Comparison of ENCODE assay signal across 8 cellular contexts in genomic region chr3:179323197-179323901, GRCh38. TPM values are rescaled to one million over a fixed set of nuclear protein-coding genes. Genes with fewer than 3 reads are reported as not detected.
DNase-seq lines count a peak whose midpoint lies in the region; ATAC-seq, FAIRE-seq and TF ChIP-seq lines count a peak whose summit lies in the region.

No MANE protein-coding gene starts in this region.

- H3K9me1 ChIP-seq in endothelial cell of umbilical vein (replicated peaks; ENCODE audit: control insufficient read depth, extremely low read depth, insufficient read depth, low read length) = no peaks in the 10 kb centered on the region

- DNase-seq in NOMO-1 (lab: John Stamatoyannopoulos, UW; ENCODE audit: unreplicated experiment in 2 of 2) = peak; percentile 50 to 70
- peak; percentile 81 for DNase-seq in activated CD8-positive, alpha-beta memory T cell treated with anti-CD3 and anti-CD28 coated beads, Interleukin-2, amount 50 U/mL, for 48 hours
- peak; percentile 74 for DNase-seq in endothelial cell of umbilical vein (ENCODE audit: low read depth, low spot score)
- peak; percentile 31 for DNase-seq in middle frontal gyrus (ENCODE audit: extremely low spot score, low spot score)
- peak; percentile 24 to 29 for DNase-seq in stimulated activated CD8-positive, alpha-beta memory T cell treated with anti-CD3 and anti-CD28 coated beads, Interleukin-2, amount 100 ng/mL, for 1 hour (ENCODE audit: low read depth in 2 of 2)

- no peaks in the 10 kb centered on the region for H3K27me3 ChIP-seq in endothelial cell of umbilical vein (ENCODE audit: control insufficient read depth in 2 of 2, insufficient read depth in 2 of 2, low read length in 2 of 2)

- intact Hi-C loops in endothelial cell of umbilical vein (cut with micrococcal nuclease) = loop anchor here (1.0 to 2.0 kb wide), 3 partner anchors 24 to 239 kb away; partner anchors contain the start of genes ACTL6A, GNB4 and MFN1

- dilution Hi-C loops in endothelial cell of umbilical vein (cut with MboI; ENCODE audit: extremely low pct_ligation_motif_present, low sequenced_read_pairs) = no loop called here

- H3K4me2 ChIP-seq in endothelial cell of umbilical vein (ENCODE audit: insufficient read depth, low read length) = peak overlapping the region; percentile 99

- H3K36me3 ChIP-seq in endothelial cell of umbilical vein (ENCODE audit: control insufficient read depth in 2 of 2, extremely low read depth in 1 of 2, insufficient read depth in 2 of 2, low read length in 2 of 2) = peaks cover 0 to 4% of the 10 kb centered on the region in 2 experiments

- H3K79me2 ChIP-seq in endothelial cell of umbilical vein (ENCODE audit: control insufficient read depth, insufficient read depth, low read length) = peaks cover 46% of the 10 kb centered on the region

- H3K4me1 ChIP-seq in endothelial cell of umbilical vein (ENCODE audit: control insufficient read depth, extremely low read depth, insufficient read depth, low read length) = peaks cover 19% of the 10 kb centered on the region

- peak overlapping the region; percentile 70 to 90 (median 87) for H3K4me3 ChIP-seq in endothelial cell of umbilical vein (replicated peaks in 1 of 3; ENCODE audit: insufficient read depth in 1 of 3, low read depth in 1 of 3, low read length in 3 of 3)

- POLR2A ChIA-PET in endothelial cell of umbilical vein (lab: Charles Lee) = interaction anchor here (0.6 kb wide), 1 partner anchor 176 kb away, joined by 3 read pairs; no protein-coding TSS in a partner anchor

- H3K27ac ChIP-seq in C4-2B (peak overlapping the region; percentile 95), endothelial cell of umbilical vein (ENCODE audit: insufficient read depth, low read depth, low read length) (peak overlapping the region; percentile 74)

- ATAC-seq in GM19351 (IDR thresholded peaks at IDR 0.05; ENCODE audit: unreplicated experiment) = peak; percentile 38
- ATAC-seq in HG03442 (IDR thresholded peaks at IDR 0.05; ENCODE audit: unreplicated experiment) = peak; percentile 34

- no peaks in the 10 kb centered on the region for H4K20me1 ChIP-seq in endothelial cell of umbilical vein (replicated peaks; ENCODE audit: control insufficient read depth, extremely low read depth, insufficient read depth, low read length)

- peak overlapping the region; percentile 94 for H3K9ac ChIP-seq in endothelial cell of umbilical vein (replicated peaks; ENCODE audit: extremely low read depth, insufficient read depth, low read length)

- TF ChIP-seq POLR2A in endothelial cell of umbilical vein (IDR thresholded peaks at IDR 0.05; ENCODE audit: low read depth, low read length) = peak; percentile 29

- CTCF ChIA-PET in endothelial cell of umbilical vein (lab: Charles Lee) = interaction anchor here (1.0 to 1.3 kb wide), 3 partner anchors 24 to 292 kb away, joined by 4 to 9 read pairs (median 5); partner anchors contain the start of genes ACTL6A and MFN1

- no peaks in the 10 kb centered on the region for H3K9me3 ChIP-seq in endothelial cell of umbilical vein (replicated peaks; ENCODE audit: control insufficient read depth, insufficient read depth, low read length)

- TF ChIP-seq CTCF in C4-2B (conservative IDR thresholded peaks at IDR 0.05) (no peak), endothelial cell of umbilical vein (IDR thresholded peaks at IDR 0.05; ENCODE audit: extremely low read depth in 1 of 2, insufficient read depth in 1 of 2, low read depth in 1 of 2, low read length in 2 of 2) (no peak)

- H2AFZ ChIP-seq in endothelial cell of umbilical vein (ENCODE audit: low read depth, low read length) = peak overlapping the region; percentile 66

- BruUV-seq in endothelial cell of umbilical vein (replicated peaks; lab: Mats Ljungman, UMichigan) = no TSS peak

- FAIRE-seq in endothelial cell of umbilical vein (lab: Jason Lieb, UNC) = no peak

TF ChIP-seq in endothelial cell of umbilical vein, 7 proteins besides CTCF, POLR2A, EP300 and RAD21:
- no peak for TF ChIP-seq POLR2AphosphoS5 (IDR thresholded peaks at IDR 0.05; ENCODE audit: insufficient read depth, low read depth, low read length)
- no peak for TF ChIP-seq EZH2 (IDR thresholded peaks at IDR 0.05; ENCODE audit: borderline replicate concordance, low read depth, low read length, severe bottlenecking)
- no peak for TF ChIP-seq JUN (IDR thresholded peaks at IDR 0.05; ENCODE audit: borderline replicate concordance, insufficient read depth, insufficient read length, low read depth)
- TF ChIP-seq GATA2 (IDR thresholded peaks at IDR 0.05; ENCODE audit: insufficient read depth, insufficient read length, low read depth, low read length) = no peak
- no peak for TF ChIP-seq FOS (IDR thresholded peaks at IDR 0.05; ENCODE audit: borderline replicate concordance, insufficient read depth, low read length)
- TF ChIP-seq MAX (IDR thresholded peaks at IDR 0.05; ENCODE audit: insufficient read depth, insufficient read length) = no peak
- TF ChIP-seq MYC (IDR thresholded peaks at IDR 0.05; ENCODE audit: low read depth, low read length) = no peak
TF ChIP-seq in endothelial cell of umbilical vein: peak in this region for 0.

RNA-seq across cellular contexts. Expression of gene ZNF639, which starts 0.5 kb away (rescaled TPM):
- 28.4 and 30.5 TPM in 2 replicates for total RNA-seq in endothelial cell of umbilical vein
- 7.6 and 8.0 TPM in 2 replicates for polyA plus RNA-seq in endothelial cell of umbilical vein
- 11.8 and 12.0 TPM in 2 replicates for polyA plus RNA-seq in endothelial cell of umbilical vein (2011; cell fraction: cytosol; rRNA removed)
- 9.6 and 11.6 TPM in 2 replicates for polyA plus RNA-seq in endothelial cell of umbilical vein (2011; cell fraction: nucleus; rRNA removed)
- polyA plus RNA-seq in endothelial cell of umbilical vein (2012) = 17.8 and 25.9 TPM in 2 replicates
- 6.3 and 7.2 TPM in 2 replicates for polyA minus RNA-seq in endothelial cell of umbilical vein
- 12.3 TPM for polyA minus RNA-seq in endothelial cell of umbilical vein (2011; cell fraction: cytosol; rRNA and poly(A)+ RNA removed)
- polyA minus RNA-seq in endothelial cell of umbilical vein (2011; cell fraction: nucleus; rRNA and poly(A)+ RNA removed) = 5.1 and 10.0 TPM in 2 replicates

RNA-seq across cellular contexts. Expression of gene MFN1, which starts 24.2 kb away (rescaled TPM):
- total RNA-seq in endothelial cell of umbilical vein = 42.9 and 52.9 TPM in 2 replicates
- polyA plus RNA-seq in endothelial cell of umbilical vein = 8.6 and 11.6 TPM in 2 replicates
- polyA plus RNA-seq in endothelial cell of umbilical vein (2011; cell fraction: cytosol; rRNA removed) = 10.7 and 12.3 TPM in 2 replicates
- 42.7 and 51.9 TPM in 2 replicates for polyA plus RNA-seq in endothelial cell of umbilical vein (2011; cell fraction: nucleus; rRNA removed)
- polyA plus RNA-seq in endothelial cell of umbilical vein (2012) = 23.4 and 29.9 TPM in 2 replicates
- 30.8 and 53.0 TPM in 2 replicates for polyA minus RNA-seq in endothelial cell of umbilical vein
- 20.9 TPM for polyA minus RNA-seq in endothelial cell of umbilical vein (2011; cell fraction: cytosol; rRNA and poly(A)+ RNA removed)
- polyA minus RNA-seq in endothelial cell of umbilical vein (2011; cell fraction: nucleus; rRNA and poly(A)+ RNA removed) = 36.2 and 40.0 TPM in 2 replicates

Comparison
In these comparisons a context has a peak if more than half of its experiments do, and no peak if none do; other contexts are left out.
1. Peak in every context shown above with its lines: DNase-seq, ATAC-seq, H3K4me3 ChIP-seq and H3K27ac ChIP-seq.
2. DNase-seq: peak in every context shown above with its lines; median percentile 81 in activated CD8-positive, alpha-beta memory T cell treated with anti-CD3 and anti-CD28 coated beads, Interleukin-2, amount 50 U/mL, for 48 hours; 74 in endothelial cell of umbilical vein; 60 in NOMO-1; 31 in middle frontal gyrus; 26 in stimulated activated CD8-positive, alpha-beta memory T cell treated with anti-CD3 and anti-CD28 coated beads, Interleukin-2, amount 100 ng/mL, for 1 hour.